17 cellular contexts compared by ENCODE assay signal in the genomic region with DNA sequence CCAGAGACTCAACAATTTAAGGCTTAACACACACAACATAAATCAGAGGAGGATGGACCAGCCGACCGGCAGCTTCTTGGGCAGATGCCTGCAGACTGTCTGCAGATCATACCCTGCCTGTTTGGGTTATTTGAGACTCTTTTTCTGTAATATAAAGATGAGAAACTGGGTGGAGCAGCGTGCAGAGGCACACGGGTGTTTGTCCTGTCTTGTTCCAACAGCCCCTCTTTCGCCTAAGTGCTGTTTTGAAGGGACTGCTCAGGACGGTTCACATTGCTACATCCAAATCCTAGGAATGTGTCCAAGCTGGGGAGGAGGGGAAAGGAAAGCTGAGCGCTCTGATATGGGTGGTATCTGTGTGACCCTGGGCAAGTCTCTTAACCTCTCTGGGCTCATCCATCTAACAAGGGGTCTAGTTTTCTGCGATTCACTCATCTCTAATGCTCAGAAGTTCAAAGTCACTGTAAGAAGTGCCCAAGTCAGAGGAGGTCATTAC.
DNase-seq lines count a peak whose midpoint lies in the region; ATAC-seq, FAIRE-seq and TF ChIP-seq lines count a peak whose summit lies in the region.
"Had no signal": no experiment of that assay in that cellular context is flagged by ENCODE, and none has a peak within 500 bp of the region (broad histone marks: within the 10 kb centered on the region; RNA-seq: fewer than 3 reads in every experiment).

No MANE protein-coding gene starts in this region.

- WGBS in body of pancreas, 2 donors = 40 to 70% methylated on average over 8 of the region's 8 CpGs
- WGBS in smooth muscle cell (ENCODE audit: low lambda C conversion rate) = 51% methylated on average over 8 of the region's 8 CpGs

- no peaks in the 10 kb centered on the region for H3K4me1 Mint-ChIP-seq in activated CD8-positive, alpha-beta memory T cell treated with anti-CD3 and anti-CD28 coated beads, Interleukin-2, amount 10 ng/mL, durations not matched to agents 7 days and 5 days

- H3K36me3 Mint-ChIP-seq in activated CD8-positive, alpha-beta memory T cell treated with anti-CD3 and anti-CD28 coated beads, Interleukin-2, amount 10 ng/mL, durations not matched to agents 7 days and 5 days = peaks cover 20% of the 10 kb centered on the region

- H3K4me2 ChIP-seq in keratinocyte (ENCODE audit: control insufficient read depth, extremely low read depth, insufficient read depth, low read depth, low read length) (peak overlapping the region; percentile 57), smooth muscle cell (no peak overlapping the region)
- H3K4me2 ChIP-seq: A549 had no signal

- dilution Hi-C loops in keratinocyte (cut with MboI; ENCODE audit: extremely low pct_ligation_motif_present, low sequenced_read_pairs) = no loop called here

- H2AFZ ChIP-seq in keratinocyte (ENCODE audit: control insufficient read depth, low read length) (no peak overlapping the region), smooth muscle cell (ENCODE audit: low read depth) (no peak overlapping the region)

- FAIRE-seq in keratinocyte (lab: Jason Lieb, UNC) = peak; percentile 26
- FAIRE-seq: A549, islet of Langerhans, RCC 7860 had no signal

- no peak for TF ChIP-seq POLR2A in body of pancreas (IDR thresholded peaks at IDR 0.05)

- peaks cover 14% of the 10 kb centered on the region for H3K4me1 ChIP-seq in body of pancreas
- H3K4me1 ChIP-seq in keratinocyte (ENCODE audit: control insufficient read depth, extremely low read depth, insufficient read depth, low read length) = peaks cover 82% of the 10 kb centered on the region
- peaks cover 14% of the 10 kb centered on the region for H3K4me1 ChIP-seq in smooth muscle cell (ENCODE audit: low read depth)

- intact Hi-C loops in body of pancreas (cut with DNase I) = no loop called here

- no peaks in the 10 kb centered on the region for H3K27me3 Mint-ChIP-seq in activated CD8-positive, alpha-beta memory T cell treated with anti-CD3 and anti-CD28 coated beads, Interleukin-2, amount 10 ng/mL, durations not matched to agents 7 days and 5 days
- H3K27me3 Mint-ChIP-seq: activated naive CD8-positive, alpha-beta T cell had no signal

- ATAC-seq in activated CD8-positive, alpha-beta memory T cell treated with anti-CD3 and anti-CD28 coated beads, Interleukin-2, amount 10 ng/mL, durations not matched to agents 7 days and 5 days = no peak
- ATAC-seq in body of pancreas (no peak), HG02642 (IDR thresholded peaks at IDR 0.05; ENCODE audit: poor library complexity, unreplicated experiment) (no peak)
- ATAC-seq: A549 had no signal

- H4K20me1 ChIP-seq in keratinocyte (ENCODE audit: control insufficient read depth, extremely low read depth, insufficient read depth, low read length) (peaks cover 4% of the 10 kb centered on the region), smooth muscle cell (ENCODE audit: low read depth) (peaks cover 100% of the 10 kb centered on the region)

- H3K36me3 ChIP-seq in body of pancreas (replicated peaks in 1 of 2; ENCODE audit: insufficient read depth in 1 of 2, low read depth in 2 of 2) = no peaks in the 10 kb centered on the region
- H3K36me3 ChIP-seq in keratinocyte (ENCODE audit: control insufficient read depth in 2 of 2, extremely low read depth in 1 of 2, insufficient read depth in 2 of 2, low read length in 2 of 2) = peaks cover 31 to 68% of the 10 kb centered on the region in 2 experiments
- peaks cover 11% of the 10 kb centered on the region for H3K36me3 ChIP-seq in smooth muscle cell (ENCODE audit: low read depth)
- H3K36me3 ChIP-seq: WERI-Rb-1 had no signal

- no peaks in the 10 kb centered on the region for H3K9me1 ChIP-seq in keratinocyte (ENCODE audit: control insufficient read depth, extremely low read depth, insufficient read depth, low read length)

- no peak overlapping the region for H3K27ac Mint-ChIP-seq in activated CD8-positive, alpha-beta memory T cell treated with anti-CD3 and anti-CD28 coated beads, Interleukin-2, amount 10 ng/mL, durations not matched to agents 7 days and 5 days
- H3K27ac Mint-ChIP-seq: activated naive CD8-positive, alpha-beta T cell had no signal

- H3K4me3 ChIP-seq in body of pancreas = no peak overlapping the region
- H3K4me3 ChIP-seq in keratinocyte (ENCODE audit: control insufficient read depth in 2 of 3, extremely low read depth in 1 of 3, insufficient read depth in 2 of 3, low read depth in 1 of 3, low read length in 3 of 3) = peak overlapping the region in 1 of 3 experiments; percentile 5
- H3K4me3 ChIP-seq in smooth muscle cell = no peak overlapping the region
- H3K4me3 ChIP-seq: A549, skin epidermis had no signal

- no peaks in the 10 kb centered on the region for H3K9me3 ChIP-seq in body of pancreas
- no peaks in the 10 kb centered on the region for H3K9me3 ChIP-seq in keratinocyte (ENCODE audit: control insufficient read depth, low read depth, low read length)
- H3K9me3 ChIP-seq in smooth muscle cell (replicated peaks; ENCODE audit: low read depth) = no peaks in the 10 kb centered on the region
- H3K9me3 ChIP-seq: A549 had no signal

- H3K27me3 ChIP-seq in body of pancreas = no peaks in the 10 kb centered on the region
- no peaks in the 10 kb centered on the region for H3K27me3 ChIP-seq in keratinocyte (ENCODE audit: control insufficient read depth, extremely low read depth, insufficient read depth, low read length)
- no peaks in the 10 kb centered on the region for H3K27me3 ChIP-seq in smooth muscle cell (ENCODE audit: low read depth)

- no peaks in the 10 kb centered on the region for H3K9me3 Mint-ChIP-seq in activated CD8-positive, alpha-beta memory T cell treated with anti-CD3 and anti-CD28 coated beads, Interleukin-2, amount 10 ng/mL, durations not matched to agents 7 days and 5 days (ENCODE audit: low read depth)

- H3F3A ChIP-seq in smooth muscle cell (ENCODE audit: low read depth) = peaks cover 71% of the 10 kb centered on the region

- TF ChIP-seq CTCF in body of pancreas (IDR thresholded peaks at IDR 0.05) (no peak), keratinocyte (optimal IDR thresholded peaks at IDR 0.05 in 1 of 3, IDR thresholded peaks at IDR 0.05 in 1 of 3, conservative IDR thresholded peaks at IDR 0.05 in 1 of 3; ENCODE audit: extremely low read depth in 1 of 3, insufficient read depth in 2 of 3, low read length in 3 of 3) (no peak), smooth muscle cell (IDR thresholded peaks at IDR 0.05; ENCODE audit: borderline replicate concordance, insufficient read depth, poor library complexity, severe bottlenecking) (no peak)

- peak overlapping the region; percentile 39 for H3K9ac ChIP-seq in keratinocyte (ENCODE audit: control insufficient read depth, extremely low read depth, insufficient read depth, low read length)
- no peak overlapping the region for H3K9ac ChIP-seq in smooth muscle cell (ENCODE audit: low read depth)

- CTCF ChIA-PET in activated CD8-positive, alpha-beta memory T cell treated with anti-CD3 and anti-CD28 coated beads, Interleukin-2, amount 10 ng/mL, durations not matched to agents 7 days and 5 days (lab: Charles Lee) = no interaction called here

- H3K79me2 ChIP-seq in keratinocyte (ENCODE audit: control insufficient read depth, insufficient read depth, low read length) = peaks cover 34% of the 10 kb centered on the region
- peaks cover 27% of the 10 kb centered on the region for H3K79me2 ChIP-seq in smooth muscle cell (ENCODE audit: low read depth)

- no peak overlapping the region for H3K4me3 Mint-ChIP-seq in activated CD8-positive, alpha-beta memory T cell treated with anti-CD3 and anti-CD28 coated beads, Interleukin-2, amount 10 ng/mL, durations not matched to agents 7 days and 5 days
- H3K4me3 Mint-ChIP-seq: activated naive CD8-positive, alpha-beta T cell had no signal

- peak; percentile 40 for DNase-seq in activated CD8-positive, alpha-beta memory T cell treated with anti-CD3 and anti-CD28 coated beads for 24 hours
- DNase-seq in activated CD8-positive, alpha-beta memory T cell treated with anti-CD3 and anti-CD28 coated beads, Interleukin-2, amount 10 ng/mL, durations not matched to agents 7 days and 5 days = no peak
- no peak for DNase-seq in body of pancreas
- DNase-seq in keratinocyte (ENCODE audit: low read depth, low spot score) = no peak
- DNase-seq in smooth muscle cell (lab: John Stamatoyannopoulos, UW; ENCODE audit: unreplicated experiment) = no peak
- DNase-seq in Kasumi-1 (lab: John Stamatoyannopoulos, UW) = no peak
- DNase-seq in stimulated activated CD4-positive, alpha-beta T cell treated with anti-CD3 and anti-CD28 coated beads, Interleukin-4, amount 100 ng/mL, for 1 hour = no peak
- DNase-seq: midbrain; occipital lobe; stimulated activated naive CD4-positive, alpha-beta T cell; WERI-Rb-1 had no signal

- H3K27ac ChIP-seq in body of pancreas (peak overlapping the region in 3 of 4 donors; percentile 1 to 34 (median 21)), keratinocyte (ENCODE audit: control insufficient read depth, insufficient read depth, low read length) (peak overlapping the region; percentile 71), smooth muscle cell (ENCODE audit: low read depth) (peak overlapping the region; percentile 100)
- H3K27ac ChIP-seq: WERI-Rb-1 had no signal

Comparison
In these comparisons a context has a peak if more than half of its experiments do, and no peak if none do; other contexts are left out.
1. H3K27ac ChIP-seq: peak in every context shown above with its lines; median percentile 100 in smooth muscle cell; 71 in keratinocyte; 21 in body of pancreas.